ENCODE assay signal across 1 cellular context in genomic region chr5:180909782-180910181, GRCh38.
TF ChIP-seq lines count a peak whose summit lies in the region.

No MANE protein-coding gene starts in this region.

TF ChIP-seq in GM23338, 12 proteins besides CTCF, POLR2A, EP300 and RAD21 (continued from another document):
- TF ChIP-seq REST (IDR thresholded peaks at IDR 0.05; ENCODE audit: unreplicated experiment) (no peak), ETS1 (IDR thresholded peaks at IDR 0.05) (no peak), ZNF462 (CRISPR knock-in tag; IDR thresholded peaks at IDR 0.05) (no peak), ZNF114 (CRISPR knock-in tag; IDR thresholded peaks at IDR 0.05) (no peak)
